8 cellular contexts compared by ENCODE assay signal in the genomic region with DNA sequence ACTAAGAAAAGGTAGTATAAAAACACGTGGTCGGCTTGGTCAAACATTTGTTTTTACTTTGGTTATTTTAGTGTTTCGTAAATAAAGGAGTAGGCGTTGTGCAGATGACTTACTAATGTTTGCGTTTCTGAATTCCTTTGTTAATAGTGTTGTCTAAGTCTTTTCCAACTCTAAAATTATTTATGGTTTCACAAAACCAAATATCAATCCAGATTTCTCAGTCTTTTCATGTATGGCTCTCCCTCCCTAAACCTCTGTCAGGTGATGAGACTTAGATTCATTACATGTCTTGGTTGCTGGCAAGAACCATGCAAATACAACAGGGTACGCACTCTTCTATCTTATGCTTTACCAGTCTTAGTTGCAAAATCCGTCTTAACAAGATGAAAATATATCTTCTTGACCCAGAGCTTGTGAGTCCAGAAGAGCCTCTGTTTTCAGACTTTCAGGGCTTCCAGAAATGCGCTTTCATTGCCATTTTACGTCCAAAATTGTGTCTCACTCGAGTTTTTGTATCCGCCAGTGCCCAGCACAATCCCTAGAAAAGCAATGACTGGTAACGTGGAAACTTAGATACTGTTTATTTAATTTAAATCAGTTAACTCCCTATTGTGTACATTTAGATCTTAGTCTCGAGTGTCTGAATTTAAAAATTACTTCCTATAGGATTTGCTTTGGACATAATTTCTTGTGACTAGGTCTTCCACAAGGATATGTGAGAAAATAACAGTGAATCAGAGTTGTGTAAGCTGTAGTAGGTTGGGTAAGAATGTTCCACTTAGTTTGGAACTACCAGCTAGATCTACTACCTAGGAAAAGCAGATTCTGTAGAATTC. TPM values are rescaled to one million over a fixed set of nuclear protein-coding genes. Genes with fewer than 3 reads are reported as not detected.
A peak's percentile ranks its signal among the peaks of the same experiment; 100 is the strongest.
DNase-seq lines count a peak whose midpoint lies in the region; ATAC-seq and TF ChIP-seq lines count a peak whose summit lies in the region.

No MANE protein-coding gene starts in this region.

- peaks cover 47% of the 10 kb centered on the region for H3K4me1 Mint-ChIP-seq in HFFc6 (ENCODE audit: low read depth)
- H3K4me1 Mint-ChIP-seq in activated T-helper 1 cell treated with anti-CD3 and anti-CD28 coated beads, Interleukin-12 subunit alpha, Interleukin-12 subunit beta, Interleukin-2, Interleukin-4 antibody, amounts not matched to agents 30 ng/mL and 10 ng/mL and 1 ng/mL, durations not matched to agents 14 hours and 24 hours and 36 hours (ENCODE audit: low read depth): peaks cover 30% of the 10 kb centered on the region

- H3K27ac Mint-ChIP-seq in HFFc6: peak overlapping the region; percentile 99
- peak overlapping the region; percentile 87 for H3K27ac Mint-ChIP-seq in activated T-helper 1 cell treated with anti-CD3 and anti-CD28 coated beads, Interleukin-12 subunit alpha, Interleukin-12 subunit beta, Interleukin-2, Interleukin-4 antibody, amounts not matched to agents 30 ng/mL and 10 ng/mL and 1 ng/mL, durations not matched to agents 14 hours and 24 hours and 36 hours

- peaks cover 12% of the 10 kb centered on the region for H3K36me3 Mint-ChIP-seq in HFFc6 (ENCODE audit: low read depth)
- peaks cover 18% of the 10 kb centered on the region for H3K36me3 Mint-ChIP-seq in activated T-helper 1 cell treated with anti-CD3 and anti-CD28 coated beads, Interleukin-12 subunit alpha, Interleukin-12 subunit beta, Interleukin-2, Interleukin-4 antibody, amounts not matched to agents 30 ng/mL and 10 ng/mL and 1 ng/mL, durations not matched to agents 14 hours and 24 hours and 36 hours (ENCODE audit: low read depth)

- TF ChIP-seq CTCF in HFFc6 (IDR thresholded peaks at IDR 0.05): no peak

- peak overlapping the region; percentile 86 for H3K4me2 ChIP-seq in skeletal muscle satellite cell (ENCODE audit: low read length)

- H3K9me3 ChIP-seq in iPS-15b (ENCODE audit: control insufficient read depth, insufficient read depth, low read length) (no peaks in the 10 kb centered on the region), skeletal muscle satellite cell (replicated peaks; ENCODE audit: low read length) (no peaks in the 10 kb centered on the region)

- intact Hi-C loops in activated T-helper 1 cell treated with anti-CD3 and anti-CD28 coated beads, Interleukin-12 subunit alpha, Interleukin-12 subunit beta, Interleukin-2, Interleukin-4 antibody, amounts not matched to agents 30 ng/mL and 10 ng/mL and 1 ng/mL, durations not matched to agents 14 hours and 24 hours and 36 hours (cut with micrococcal nuclease): loop anchor here (2.0 to 10.0 kb wide), 5 partner anchors 286 to 1566 kb away; partner anchors contain the start of genes ANKRD17, AREG, COX18 and RCHY1

- H3K36me3 ChIP-seq in iPS-15b (ENCODE audit: control insufficient read depth, insufficient read depth, low read length) (no peaks in the 10 kb centered on the region), skeletal muscle satellite cell (ENCODE audit: insufficient read depth, low read length) (peaks cover 23% of the 10 kb centered on the region)

- H3K27me3 ChIP-seq in iPS-15b (ENCODE audit: control insufficient read depth, insufficient read depth, low read length): no peaks in the 10 kb centered on the region
- no peaks in the 10 kb centered on the region for H3K27me3 ChIP-seq in skeletal muscle satellite cell (ENCODE audit: control insufficient read depth, insufficient read depth, low read length)

- H3K9ac ChIP-seq in iPS-15b (ENCODE audit: low read depth, low read length) (peak overlapping the region; percentile 42), skeletal muscle satellite cell (ENCODE audit: low read depth, low read length) (peak overlapping the region; percentile 89)

- peaks cover 14% of the 10 kb centered on the region for H3K4me1 ChIP-seq in iPS-15b (ENCODE audit: control insufficient read depth, insufficient read depth, low read length)
- H3K4me1 ChIP-seq in skeletal muscle satellite cell (ENCODE audit: control insufficient read depth, insufficient read depth, low read length): peaks cover 32% of the 10 kb centered on the region

- DNase-seq in CD1c-positive myeloid dendritic cell (ENCODE audit: extremely low spot score) (peak; percentile 34), HFFc6 (peak; percentile 11), NCI-H2171 (lab: John Stamatoyannopoulos, UW) (no peak)
- DNase-seq in activated T-helper 1 cell treated with anti-CD3 and anti-CD28 coated beads, Interleukin-12 subunit alpha, Interleukin-12 subunit beta, Interleukin-2, Interleukin-4 antibody, amounts not matched to agents 30 ng/mL and 10 ng/mL and 1 ng/mL, durations not matched to agents 14 hours and 24 hours and 36 hours (ENCODE audit: low spot score): no peak

- no peaks in the 10 kb centered on the region for H3K27me3 Mint-ChIP-seq in HFFc6 (ENCODE audit: insufficient read depth)
- peaks cover 17% of the 10 kb centered on the region for H3K27me3 Mint-ChIP-seq in activated T-helper 1 cell treated with anti-CD3 and anti-CD28 coated beads, Interleukin-12 subunit alpha, Interleukin-12 subunit beta, Interleukin-2, Interleukin-4 antibody, amounts not matched to agents 30 ng/mL and 10 ng/mL and 1 ng/mL, durations not matched to agents 14 hours and 24 hours and 36 hours (ENCODE audit: insufficient read depth)

- ATAC-seq in HG02678 (IDR thresholded peaks at IDR 0.05; ENCODE audit: unreplicated experiment) (no peak), HG03280 (IDR thresholded peaks at IDR 0.05; ENCODE audit: unreplicated experiment) (no peak)

- no peaks in the 10 kb centered on the region for H3K9me3 Mint-ChIP-seq in HFFc6
- H3K9me3 Mint-ChIP-seq in activated T-helper 1 cell treated with anti-CD3 and anti-CD28 coated beads, Interleukin-12 subunit alpha, Interleukin-12 subunit beta, Interleukin-2, Interleukin-4 antibody, amounts not matched to agents 30 ng/mL and 10 ng/mL and 1 ng/mL, durations not matched to agents 14 hours and 24 hours and 36 hours: no peaks in the 10 kb centered on the region

- H3K4me3 ChIP-seq in iPS-15b (ENCODE audit: low read depth, low read length): peak overlapping the region; percentile 77
- H3K4me3 ChIP-seq in skeletal muscle satellite cell (ENCODE audit: low read length): peak overlapping the region; percentile 86

- H3K4me3 Mint-ChIP-seq in HFFc6: peak overlapping the region; percentile 88
- H3K4me3 Mint-ChIP-seq in activated T-helper 1 cell treated with anti-CD3 and anti-CD28 coated beads, Interleukin-12 subunit alpha, Interleukin-12 subunit beta, Interleukin-2, Interleukin-4 antibody, amounts not matched to agents 30 ng/mL and 10 ng/mL and 1 ng/mL, durations not matched to agents 14 hours and 24 hours and 36 hours: peak overlapping the region; percentile 93

RNA-seq across cellular contexts. Expression of gene MTHFD2L, which starts 0.9 kb away (rescaled TPM):
- total RNA-seq in HFFc6 (2021; fragmentation: NEBNext Ultra II Directional; extraction: Animal tissue kit (Norgen Biotek cat#: 25700)): 1 to 10 TPM; 5.2 to 9.0 (median 8.1) TPM
- total RNA-seq in activated T-helper 1 cell treated with anti-CD3 and anti-CD28 coated beads, Interleukin-12 subunit alpha, Interleukin-12 subunit beta, Interleukin-2, Interleukin-4 antibody, amounts not matched to agents 30 ng/mL and 10 ng/mL and 1 ng/mL, durations not matched to agents 14 hours and 24 hours and 36 hours: 8.9 and 9.9 TPM in 2 replicates
- 34.9 and 36.2 TPM in 2 replicates for total RNA-seq in skeletal muscle satellite cell (2012; rRNA removed)

RNA-seq across cellular contexts. Expression of gene CXCL2, which starts 59.8 kb away (rescaled TPM):
- 1 to 10 TPM; 1.1 to 3.2 (median 1.9) TPM for total RNA-seq in HFFc6 (2021; fragmentation: NEBNext Ultra II Directional; extraction: Animal tissue kit (Norgen Biotek cat#: 25700))
- total RNA-seq in activated T-helper 1 cell treated with anti-CD3 and anti-CD28 coated beads, Interleukin-12 subunit alpha, Interleukin-12 subunit beta, Interleukin-2, Interleukin-4 antibody, amounts not matched to agents 30 ng/mL and 10 ng/mL and 1 ng/mL, durations not matched to agents 14 hours and 24 hours and 36 hours: not detected in 2 replicates
- 22.8 and 54.4 TPM in 2 replicates for total RNA-seq in skeletal muscle satellite cell (2012; rRNA removed)

Comparison
In these comparisons a context has a peak if more than half of its experiments do, and no peak if none do; other contexts are left out.
1. DNase-seq: peak in CD1c-positive myeloid dendritic cell (single experiment) and HFFc6 (single experiment); none in activated T-helper 1 cell treated with anti-CD3 and anti-CD28 coated beads, Interleukin-12 subunit alpha, Interleukin-12 subunit beta, Interleukin-2, Interleukin-4 antibody, amounts not matched to agents 30 ng/mL and 10 ng/mL and 1 ng/mL, durations not matched to agents 14 hours and 24 hours and 36 hours (single experiment) and NCI-H2171 (single experiment).